8 cellular contexts compared by ENCODE assay signal in genomic region chr3:4504340-4505261, GRCh38. TPM values are rescaled to one million over a fixed set of nuclear protein-coding genes. Genes with fewer than 3 reads are reported as not detected.
DNase-seq lines count a peak whose midpoint lies in the region; ATAC-seq and TF ChIP-seq lines count a peak whose summit lies in the region.

No MANE protein-coding gene starts in this region.

- 10% methylated on average over 14 of the region's 14 CpGs for WGBS in thymus

- intact Hi-C loops in left ventricle myocardium superior (cut with micrococcal nuclease): no loop called here

- no peak for TF ChIP-seq CTCF in C4-2B (conservative IDR thresholded peaks at IDR 0.05)
- no peak for TF ChIP-seq CTCF in LNCaP clone FGC (IDR thresholded peaks at IDR 0.05; ENCODE audit: control insufficient read depth, extremely low read depth, insufficient read depth)

- peak overlapping the region; percentile 34 for H3K27ac ChIP-seq in C4-2B
- peak overlapping the region; percentile 38 for H3K27ac ChIP-seq in thymus (ENCODE audit: low read depth)

- H3K4me3 ChIP-seq in LNCaP clone FGC (ENCODE audit: low read depth, low read length) (no peak overlapping the region), thymus (ENCODE audit: low read length) (peak overlapping the region; percentile 14)

- H3K36me3 ChIP-seq in thymus (ENCODE audit: control insufficient read depth, insufficient read depth): peaks cover 8% of the 10 kb centered on the region

- H3K27me3 ChIP-seq in thymus (ENCODE audit: control insufficient read depth, insufficient read depth): no peaks in the 10 kb centered on the region

- DNase-seq in LNCaP clone FGC (ENCODE audit: low read depth) (peak; percentile 42), activated T-cell treated with anti-CD3 and anti-CD28 coated beads for 1 hour (ENCODE audit: low read depth) (peak; percentile 10), left ventricle myocardium superior (no peak), amniotic stem cell (lab: John Stamatoyannopoulos, UW) (no peak), HuH-7.5 (ENCODE audit: low spot score) (no peak), NCI-H524 treated with DMSO at 0.1 percent for 48 hours (lab: John Stamatoyannopoulos, UW) (no peak)

- no peaks in the 10 kb centered on the region for H3K9me3 ChIP-seq in thymus (ENCODE audit: control insufficient read depth)

- H3K4me1 ChIP-seq in thymus (ENCODE audit: control insufficient read depth, insufficient read depth, low read length): peaks cover 25% of the 10 kb centered on the region

- peak; percentile 50 for ATAC-seq in left ventricle myocardium superior

RNA-seq across cellular contexts. Expression of gene ITPR1, which starts 11.5 kb away (rescaled TPM):
- 16.6 TPM for total RNA-seq in left ventricle myocardium superior
- polyA plus RNA-seq in thymus: 36.6 TPM

RNA-seq across cellular contexts. Expression of gene SUMF1, which starts 37.5 kb away (rescaled TPM):
- 6.8 TPM for total RNA-seq in left ventricle myocardium superior
- polyA plus RNA-seq in thymus: 14.1 TPM

Comparison
In these comparisons a context has a peak if more than half of its experiments do, and no peak if none do; other contexts are left out.
1. DNase-seq: peak in LNCaP clone FGC (single experiment) and activated T-cell treated with anti-CD3 and anti-CD28 coated beads for 1 hour (single experiment); none in left ventricle myocardium superior (single experiment), amniotic stem cell (single experiment), HuH-7.5 (single experiment) and NCI-H524 treated with DMSO at 0.1 percent for 48 hours (single experiment).